21 cellular contexts compared by ENCODE assay signal in genomic region chr16:64950731-64951130, GRCh38.
"Had no signal": no experiment of that assay in that cellular context is flagged by ENCODE, and none has a peak within 500 bp of the region (broad histone marks: within the 10 kb centered on the region; RNA-seq: fewer than 3 reads in every experiment).

No MANE protein-coding gene starts in this region.

- H3K36me3 ChIP-seq: right atrium auricular region, vagina had no signal

- DNase-seq: activated CD4-positive, alpha-beta memory T cell treated with anti-CD3 and anti-CD28 coated beads, Interleukin-2, amount 10 ng/mL, durations not matched to agents 7 days and 5 days; activated CD4-positive, alpha-beta T cell treated with anti-CD3 and anti-CD28 coated beads for 1 hour; activated CD4-positive, alpha-beta T cell treated with anti-CD3 and anti-CD28 coated beads, Interleukin-2, amount 10 ng/mL, durations not matched to agents 7 days and 5 days; activated CD8-positive, alpha-beta memory T cell treated with anti-CD3 and anti-CD28 coated beads, Interleukin-2, amount 10 ng/mL, durations not matched to agents 7 days and 5 days; activated T-cell treated with anti-CD3 and anti-CD28 coated beads, Interleukin-2, amount 50 U/mL, for 48 hours; cerebellar nuclear complex; effector memory CD4-positive, alpha-beta T cell; left ventricle myocardium inferior; mammary epithelial cell; naive B cell; nucleus accumbens; stimulated activated CD4-positive, alpha-beta T cell treated with anti-CD3 and anti-CD28 coated beads, Interleukin-4, amount 100 ng/mL, for 24 hours; T-helper 17 cell; T1000 had no signal

- ATAC-seq: activated CD8-positive, alpha-beta memory T cell treated with anti-CD3 and anti-CD28 coated beads, Interleukin-2, amount 10 ng/mL, durations not matched to agents 7 days and 5 days; activated naive CD4-positive, alpha-beta T cell treated with anti-CD3 and anti-CD28 coated beads, Interleukin-2, amount 50 U/mL, for 72 hours; stimulated activated effector memory CD8-positive, alpha-beta T cell treated with anti-CD3 and anti-CD28 coated beads, Interleukin-12 subunit alpha, Interleukin-12 subunit beta, amount 100 ng/mL, for 72 hours; T-helper 17 cell had no signal

- H3K27me3 ChIP-seq: dorsolateral prefrontal cortex, right atrium auricular region, vagina had no signal

- H3K4me1 ChIP-seq: left ventricle myocardium inferior, right atrium auricular region had no signal

- H3K27ac ChIP-seq: coronary artery, dorsolateral prefrontal cortex, left ventricle myocardium inferior, right atrium auricular region, thoracic aorta, vagina had no signal

- H3K4me3 ChIP-seq: coronary artery, dorsolateral prefrontal cortex, left ventricle myocardium inferior, right atrium auricular region, thoracic aorta, vagina had no signal

- H3K9me3 ChIP-seq: left ventricle myocardium inferior, right atrium auricular region, thoracic aorta, vagina had no signal
